In genomic region chr14:73455294-73455693, GRCh38 we compare ENCODE assay signal across 14 cellular contexts. TPM values are rescaled to one million over a fixed set of nuclear protein-coding genes. Genes with fewer than 3 reads are reported as not detected.
DNase-seq lines count a peak whose midpoint lies in the region; ATAC-seq and TF ChIP-seq lines count a peak whose summit lies in the region.
"Had no signal": no experiment of that assay in that cellular context is flagged by ENCODE, and none has a peak within 500 bp of the region (broad histone marks: within the 10 kb centered on the region; RNA-seq: fewer than 3 reads in every experiment).

No MANE protein-coding gene starts in this region.

- CTCF ChIA-PET in PC-3 (lab: Charles Lee): no interaction called here

- no peaks in the 10 kb centered on the region for H3K27me3 Mint-ChIP-seq in T-helper 2 cell treated with Interferon-gamma antibody and Interleukin-4, amounts not matched to agents 5 μg/mL and 100 μg/mL, for 36 hours (ENCODE audit: low read depth)
- H3K27me3 Mint-ChIP-seq in mesothelial cell of epicardium (ENCODE audit: low read depth): no peaks in the 10 kb centered on the region
- H3K27me3 Mint-ChIP-seq: central memory CD8-positive, alpha-beta T cell had no signal

- H2AFZ ChIP-seq in PC-3 (ENCODE audit: low read length) (peak overlapping the region; percentile 42; the same call in 1 of the 2 replicates), smooth muscle cell (ENCODE audit: low read depth) (no peak overlapping the region)

- H3K4me1 Mint-ChIP-seq in T-helper 2 cell treated with Interferon-gamma antibody and Interleukin-4, amounts not matched to agents 5 μg/mL and 100 μg/mL, for 36 hours (ENCODE audit: low read depth): peaks cover 36% of the 10 kb centered on the region
- H3K4me1 Mint-ChIP-seq in mesothelial cell of epicardium: peaks cover 43% of the 10 kb centered on the region

- H3K4me2 ChIP-seq in PC-3 (ENCODE audit: low read length): peak overlapping the region; percentile 92
- H3K4me2 ChIP-seq in smooth muscle cell: peak overlapping the region; percentile 98

- no peaks in the 10 kb centered on the region for H3K9me3 Mint-ChIP-seq in T-helper 2 cell treated with Interferon-gamma antibody and Interleukin-4, amounts not matched to agents 5 μg/mL and 100 μg/mL, for 36 hours
- H3K9me3 Mint-ChIP-seq in mesothelial cell of epicardium: no peaks in the 10 kb centered on the region
- H3K9me3 Mint-ChIP-seq: activated T-helper 1 cell treated with anti-CD3 and anti-CD28 coated beads, Interleukin-12 subunit alpha, Interleukin-12 subunit beta, Interleukin-2, Interleukin-4 antibody, amounts not matched to agents 30 ng/mL and 10 ng/mL and 1 ng/mL, durations not matched to agents 14 hours and 24 hours and 36 hours; central memory CD8-positive, alpha-beta T cell had no signal

- POLR2A ChIA-PET in PC-3 (lab: Charles Lee; ENCODE audit: unreplicated experiment): interaction anchor here (0.5 kb wide), 1 partner anchor 8 kb away, joined by 3 read pairs; no protein-coding TSS in a partner anchor

- H3K9me3 ChIP-seq in PC-3 (ENCODE audit: low read length) (no peaks in the 10 kb centered on the region), smooth muscle cell (replicated peaks; ENCODE audit: low read depth) (no peaks in the 10 kb centered on the region)

- H3K4me3 Mint-ChIP-seq in T-helper 2 cell treated with Interferon-gamma antibody and Interleukin-4, amounts not matched to agents 5 μg/mL and 100 μg/mL, for 36 hours: peak overlapping the region; percentile 49
- H3K4me3 Mint-ChIP-seq in mesothelial cell of epicardium: no peak overlapping the region
- H3K4me3 Mint-ChIP-seq: central memory CD8-positive, alpha-beta T cell had no signal

- no peaks in the 10 kb centered on the region for H3F3A ChIP-seq in PC-3 (ENCODE audit: low read length, unreplicated experiment)
- no peaks in the 10 kb centered on the region for H3F3A ChIP-seq in smooth muscle cell (ENCODE audit: low read depth)

- no peak for TF ChIP-seq CTCF in PC-3 (conservative IDR thresholded peaks at IDR 0.05; ENCODE audit: low read depth, low read length)
- no peak for TF ChIP-seq CTCF in fibroblast of pulmonary artery (IDR thresholded peaks at IDR 0.05; ENCODE audit: low read length, missing control alignments)
- no peak for TF ChIP-seq CTCF in smooth muscle cell (IDR thresholded peaks at IDR 0.05; ENCODE audit: borderline replicate concordance, insufficient read depth, poor library complexity, severe bottlenecking)
- TF ChIP-seq CTCF in mesothelial cell of epicardium (IDR thresholded peaks at IDR 0.05; ENCODE audit: unreplicated experiment): no peak

- no peaks in the 10 kb centered on the region for H3K9me2 ChIP-seq in PC-3 (replicated peaks; ENCODE audit: low read length)

- ATAC-seq in PC-3: no peak
- ATAC-seq: foreskin keratinocyte had no signal

- H3K79me2 ChIP-seq in PC-3 (ENCODE audit: low read length): peaks cover 80% of the 10 kb centered on the region
- H3K79me2 ChIP-seq in smooth muscle cell (ENCODE audit: low read depth): peaks cover 80% of the 10 kb centered on the region

- H3K4me3 ChIP-seq in PC-3 (ENCODE audit: low read length) (peak overlapping the region; percentile 27; the same call in 1 of the 2 replicates), fibroblast of pulmonary artery (replicated peaks; ENCODE audit: low read depth, low read length) (peak overlapping the region; percentile 19), smooth muscle cell (peak overlapping the region; percentile 95)

- H3K27ac Mint-ChIP-seq in T-helper 2 cell treated with Interferon-gamma antibody and Interleukin-4, amounts not matched to agents 5 μg/mL and 100 μg/mL, for 36 hours: peak overlapping the region; percentile 57
- H3K27ac Mint-ChIP-seq in mesothelial cell of epicardium: no peak overlapping the region
- H3K27ac Mint-ChIP-seq: activated T-helper 1 cell treated with anti-CD3 and anti-CD28 coated beads, Interleukin-12 subunit alpha, Interleukin-12 subunit beta, Interleukin-2, Interleukin-4 antibody, amounts not matched to agents 30 ng/mL and 10 ng/mL and 1 ng/mL, durations not matched to agents 14 hours and 24 hours and 36 hours had no signal

- H4K20me1 ChIP-seq in PC-3 (ENCODE audit: low read length) (peaks cover 21% of the 10 kb centered on the region), smooth muscle cell (ENCODE audit: low read depth) (peaks cover 70% of the 10 kb centered on the region)

- peaks cover 4% of the 10 kb centered on the region for H3K36me3 Mint-ChIP-seq in T-helper 2 cell treated with Interferon-gamma antibody and Interleukin-4, amounts not matched to agents 5 μg/mL and 100 μg/mL, for 36 hours (ENCODE audit: low read depth)
- H3K36me3 Mint-ChIP-seq in mesothelial cell of epicardium: no peaks in the 10 kb centered on the region

- no peaks in the 10 kb centered on the region for H3K27me3 ChIP-seq in PC-3 (ENCODE audit: low read length)
- H3K27me3 ChIP-seq in smooth muscle cell (ENCODE audit: low read depth): no peaks in the 10 kb centered on the region
- H3K27me3 ChIP-seq: foreskin keratinocyte had no signal

- H3K4me1 ChIP-seq in PC-3 (ENCODE audit: insufficient read depth, low read length) (peaks cover 34% of the 10 kb centered on the region), smooth muscle cell (ENCODE audit: low read depth) (peaks cover 37% of the 10 kb centered on the region)

- DNase-seq in T-helper 2 cell treated with Interferon-gamma antibody and Interleukin-4, amounts not matched to agents 5 μg/mL and 100 μg/mL, for 36 hours (ENCODE audit: low spot score): no peak
- no peak for DNase-seq in T-helper 2 cell
- DNase-seq in PC-3: no peak
- DNase-seq in fibroblast of pulmonary artery (ENCODE audit: low read depth): no peak
- no peak for DNase-seq in smooth muscle cell (lab: John Stamatoyannopoulos, UW; ENCODE audit: unreplicated experiment)
- no peak for DNase-seq in NCI-H510A (lab: John Stamatoyannopoulos, UW)
- DNase-seq in NCI-H748 (lab: John Stamatoyannopoulos, UW; ENCODE audit: unreplicated experiment): no peak
- no peak for DNase-seq in mesothelial cell of epicardium (ENCODE audit: low spot score in 2 of 2, unreplicated experiment in 2 of 2)
- DNase-seq: foreskin keratinocyte; NCI-H2081; RPMI8226; stimulated activated CD4-positive, alpha-beta T cell treated with anti-CD3 and anti-CD28 coated beads, Interleukin-4, amount 100 ng/mL, for 24 hours had no signal

- peak overlapping the region; percentile 6; the same call in 1 of the 2 replicates for H3K9ac ChIP-seq in PC-3 (ENCODE audit: low read length)
- peak overlapping the region; percentile 65 for H3K9ac ChIP-seq in smooth muscle cell (ENCODE audit: low read depth)

- intact Hi-C loops in PC-3 (cut with micrococcal nuclease): loop anchor here (5.0 kb wide), 2 partner anchors 143 to 788 kb away; no protein-coding TSS in a partner anchor

- H3K27ac ChIP-seq in PC-3 (ENCODE audit: low read length) (no peak overlapping the region), smooth muscle cell (ENCODE audit: low read depth) (no peak overlapping the region)
- H3K27ac ChIP-seq: foreskin keratinocyte had no signal

- WGBS in smooth muscle cell (ENCODE audit: low lambda C conversion rate): 76% methylated on average over 2 of the region's 2 CpGs

- no TSS peak for BruUV-seq in PC-3 (replicated peaks; lab: Mats Ljungman, UMichigan)

- no peaks in the 10 kb centered on the region for H3K36me3 ChIP-seq in PC-3 (ENCODE audit: low read depth, low read length)
- H3K36me3 ChIP-seq in smooth muscle cell (ENCODE audit: low read depth): no peaks in the 10 kb centered on the region

RNA-seq across cellular contexts. Expression of gene NUMB, which starts 3.1 kb away (rescaled TPM):
- total RNA-seq in PC-3 (2014; rRNA removed) (22.2 and 26.8 TPM in 2 replicates), smooth muscle cell (34.5 and 39.7 TPM in 2 replicates), mesothelial cell of epicardium (85.8 to 89.8 TPM (median 88.0 TPM) in 3 replicates)
- 54.6 and 57.4 TPM in 2 replicates for polyA plus RNA-seq in smooth muscle cell

RNA-seq across cellular contexts. Expression of gene RIOX1, which starts 35.4 kb away (rescaled TPM):
- 27.4 and 34.8 TPM in 2 replicates for total RNA-seq in PC-3 (2014; rRNA removed)
- 2.7 and 5.7 TPM in 2 replicates for total RNA-seq in smooth muscle cell
- 7.9 and 10.6 TPM in 2 replicates for polyA plus RNA-seq in smooth muscle cell
- 12.4 to 12.6 TPM (median 12.6 TPM) in 3 replicates for total RNA-seq in mesothelial cell of epicardium

Comparison
In these comparisons a context has a peak if more than half of its experiments do, and no peak if none do; other contexts are left out.
1. H3K4me3 ChIP-seq: peak in every context shown above with its lines; median percentile 95 in smooth muscle cell; 27 in PC-3; 19 in fibroblast of pulmonary artery.